ENCODE assay signal across 2 cellular contexts in genomic region chr15:73127302-73127936, GRCh38.
TF ChIP-seq lines count a peak whose summit lies in the region.

No MANE protein-coding gene starts in this region.

TF ChIP-seq in HCT116, 20 proteins besides CTCF, POLR2A, EP300 and RAD21 (continued from another document):
- TF ChIP-seq ZBTB33 (IDR thresholded peaks at IDR 0.05; ENCODE audit: extremely low read depth, insufficient replicate concordance, low read length) (no peak), ELF1 (IDR thresholded peaks at IDR 0.05; ENCODE audit: borderline replicate concordance, low read depth) (peak; percentile 48; the same call in 1 of the 2 replicates), SP1 (IDR thresholded peaks at IDR 0.05; ENCODE audit: low read depth) (no peak), CBX3 (IDR thresholded peaks at IDR 0.05; ENCODE audit: low read depth) (0 out of 2 replicates have a peak, but pooled peaks have one; percentile 16), EGR1 (IDR thresholded peaks at IDR 0.05; ENCODE audit: low read depth) (no peak), FOSL1 (IDR thresholded peaks at IDR 0.05; ENCODE audit: low read depth) (no peak), SIN3A (IDR thresholded peaks at IDR 0.05; ENCODE audit: low read depth) (no peak)

TF ChIP-seq in H1, 55 proteins besides CTCF, POLR2A, EP300 and RAD21 (continued from another document):
- TF ChIP-seq TEAD4 (IDR thresholded peaks at IDR 0.05; ENCODE audit: low read depth, low read length) (peak; percentile 56; the same call in 1 of the 2 replicates), CHD7 (IDR thresholded peaks at IDR 0.05; ENCODE audit: insufficient replicate concordance, low read length) (no peak)
